ENCODE assay signal across 32 cellular contexts in the genomic region with DNA sequence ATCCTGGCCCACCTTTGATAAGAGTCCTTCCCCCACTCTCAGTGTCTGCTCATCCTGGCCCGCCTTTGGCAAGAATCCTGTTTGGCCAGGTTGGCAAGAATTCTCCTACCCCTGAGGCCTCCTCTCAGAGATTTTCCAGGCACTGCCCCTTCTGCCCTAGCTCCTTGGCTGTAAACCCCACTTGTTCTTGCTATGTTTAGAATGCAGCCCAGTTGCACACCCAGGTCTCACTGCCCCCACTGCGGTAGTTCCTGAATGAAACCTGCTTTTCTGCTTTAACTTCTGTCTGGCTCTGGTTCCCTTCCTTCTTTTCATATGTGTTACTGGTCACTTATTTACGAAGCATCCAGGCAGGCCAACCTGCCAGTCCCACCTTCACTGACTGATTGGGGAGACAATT.
"Had no signal": no experiment of that assay in that cellular context is flagged by ENCODE, and none has a peak within 500 bp of the region (broad histone marks: within the 10 kb centered on the region; RNA-seq: fewer than 3 reads in every experiment).

No MANE protein-coding gene starts in this region.

- DNase-seq: activated CD4-positive, alpha-beta T cell treated with anti-CD3 and anti-CD28 coated beads for 36 hours; activated CD4-positive, alpha-beta T cell treated with anti-CD3 and anti-CD28 coated beads, Interleukin-2, amount 10 ng/mL, durations not matched to agents 7 days and 5 days; activated CD4-positive, alpha-beta T cell treated with anti-CD3 and anti-CD28 coated beads, Interleukin-2, amount 50 U/mL, for 48 hours; activated CD8-positive, alpha-beta T cell treated with anti-CD3 and anti-CD28 coated beads, Interleukin-2, amount 10 ng/mL, durations not matched to agents 7 days and 5 days; activated gamma-delta T cell treated with Interleukin-2 at 50 U/mL for 16 hours; activated naive CD4-positive, alpha-beta T cell treated with anti-CD3 and anti-CD28 coated beads for 36 hours; activated T-cell treated with anti-CD3 and anti-CD28 coated beads, Interleukin-2, amount 50 U/mL, for 24 hours; adrenal gland; body of pancreas; MM.1S; MV-4-11; NCI-H1092; NCI-H1436 treated with DMSO at 0.1 percent for 48 hours; NCI-H1694 treated with DMSO at 0.1 percent for 48 hours; NCI-H2029; NCI-H345; NCI-H524 treated with DMSO at 0.1 percent for 48 hours; NK-92 treated with Interleukin-12 subunit alpha and Interleukin-12 subunit beta, amount 100 ng/mL, for 24 hours; PC-3; Peyer's patch; RPMI8226; SHP77 treated with DMSO at 0.1 percent for 48 hours; SK-N-SH had no signal

- ATAC-seq: activated CD4-positive, alpha-beta T cell treated with anti-CD3 and anti-CD28 coated beads for 36 hours; activated CD4-positive, CD25-positive, alpha-beta regulatory T cell treated with anti-CD3 and anti-CD28 coated beads, Interleukin-2, amount 50 U/mL, for 24 hours; activated CD8-positive, alpha-beta T cell treated with anti-CD3 and anti-CD28 coated beads, Interleukin-2, amount 10 ng/mL, durations not matched to agents 7 days and 5 days; activated naive CD4-positive, alpha-beta T cell treated with anti-CD3 and anti-CD28 coated beads, Interleukin-2, amount 50 U/mL, for 72 hours; body of pancreas; PC-3; WTC11 had no signal

- H3K36me3 ChIP-seq: adrenal gland, breast epithelium, Peyer's patch, SJSA1 had no signal

- H3K4me1 ChIP-seq: adrenal gland, breast epithelium, Peyer's patch, SJSA1 had no signal

- H3K36me3 Mint-ChIP-seq: activated naive CD4-positive, alpha-beta T cell treated with anti-CD3 and anti-CD28 coated beads, Interleukin-2, amount 50 U/mL, for 72 hours had no signal

- H3K27ac Mint-ChIP-seq: activated CD4-positive, alpha-beta T cell treated with anti-CD3 and anti-CD28 coated beads for 36 hours; activated CD4-positive, alpha-beta T cell treated with anti-CD3 and anti-CD28 coated beads, Interleukin-2, amount 10 ng/mL, durations not matched to agents 7 days and 5 days; activated CD8-positive, alpha-beta T cell treated with anti-CD3 and anti-CD28 coated beads, Interleukin-2, amount 10 ng/mL, durations not matched to agents 7 days and 5 days; activated naive CD4-positive, alpha-beta T cell treated with anti-CD3 and anti-CD28 coated beads for 36 hours; activated naive CD4-positive, alpha-beta T cell treated with anti-CD3 and anti-CD28 coated beads, Interleukin-2, amount 50 U/mL, for 72 hours; activated T-cell treated with anti-CD3 and anti-CD28 coated beads, Interleukin-2, amount 50 U/mL, for 24 hours; activated T-helper 2 cell treated with anti-CD3 and anti-CD28 coated beads, Interferon-gamma antibody, Interleukin-2, Interleukin-4, amounts not matched to agents 10 μg/mL and 5 μg/mL and 100 μg/mL, durations not matched to agents 14 hours and 24 hours and 36 hours; T-helper 1 cell treated with Interleukin-12 subunit alpha and Interleukin-12 subunit beta and Interleukin-4 antibody, amounts not matched to agents 30 μg/mL and 1 μg/mL, for 36 hours; T-helper 2 cell treated with Interferon-gamma antibody and Interleukin-4, amounts not matched to agents 5 μg/mL and 100 μg/mL, for 36 hours; WTC11 had no signal

- H3K4me3 ChIP-seq: adrenal gland, body of pancreas, breast epithelium, Peyer's patch, SJSA1 had no signal

- H3K27me3 Mint-ChIP-seq: activated CD4-positive, alpha-beta T cell treated with anti-CD3 and anti-CD28 coated beads for 36 hours; activated CD4-positive, alpha-beta T cell treated with anti-CD3 and anti-CD28 coated beads, Interleukin-2, amount 10 ng/mL, durations not matched to agents 7 days and 5 days; activated T-cell treated with anti-CD3 and anti-CD28 coated beads, Interleukin-2, amount 50 U/mL, for 24 hours had no signal

- H3K9me3 Mint-ChIP-seq: activated CD4-positive, alpha-beta T cell treated with anti-CD3 and anti-CD28 coated beads, Interleukin-2, amount 10 ng/mL, durations not matched to agents 7 days and 5 days; activated naive CD4-positive, alpha-beta T cell treated with anti-CD3 and anti-CD28 coated beads for 36 hours; activated T-cell treated with anti-CD3 and anti-CD28 coated beads, Interleukin-2, amount 50 U/mL, for 24 hours; activated T-helper 2 cell treated with anti-CD3 and anti-CD28 coated beads, Interferon-gamma antibody, Interleukin-2, Interleukin-4, amounts not matched to agents 10 μg/mL and 5 μg/mL and 100 μg/mL, durations not matched to agents 14 hours and 24 hours and 36 hours; T-helper 1 cell treated with Interleukin-12 subunit alpha and Interleukin-12 subunit beta and Interleukin-4 antibody, amounts not matched to agents 30 μg/mL and 1 μg/mL, for 36 hours; T-helper 2 cell treated with Interferon-gamma antibody and Interleukin-4, amounts not matched to agents 5 μg/mL and 100 μg/mL, for 36 hours had no signal

- H3K27me3 ChIP-seq: adrenal gland, body of pancreas, Peyer's patch, SJSA1 had no signal

- H3K4me1 Mint-ChIP-seq: activated CD4-positive, alpha-beta T cell treated with anti-CD3 and anti-CD28 coated beads for 36 hours; activated CD4-positive, alpha-beta T cell treated with anti-CD3 and anti-CD28 coated beads, Interleukin-2, amount 10 ng/mL, durations not matched to agents 7 days and 5 days; WTC11 had no signal

- H3K4me3 Mint-ChIP-seq: activated CD4-positive, alpha-beta T cell treated with anti-CD3 and anti-CD28 coated beads for 36 hours; activated CD4-positive, alpha-beta T cell treated with anti-CD3 and anti-CD28 coated beads, Interleukin-2, amount 10 ng/mL, durations not matched to agents 7 days and 5 days; activated CD8-positive, alpha-beta T cell treated with anti-CD3 and anti-CD28 coated beads, Interleukin-2, amount 10 ng/mL, durations not matched to agents 7 days and 5 days; activated naive CD4-positive, alpha-beta T cell treated with anti-CD3 and anti-CD28 coated beads for 36 hours; activated T-cell treated with anti-CD3 and anti-CD28 coated beads, Interleukin-2, amount 50 U/mL, for 24 hours; T-helper 1 cell treated with Interleukin-12 subunit alpha and Interleukin-12 subunit beta and Interleukin-4 antibody, amounts not matched to agents 30 μg/mL and 1 μg/mL, for 36 hours; T-helper 2 cell treated with Interferon-gamma antibody and Interleukin-4, amounts not matched to agents 5 μg/mL and 100 μg/mL, for 36 hours; WTC11 had no signal

- H3K27ac ChIP-seq: body of pancreas, breast epithelium, KMS-11, Peyer's patch, SJSA1 had no signal

- H3K9me3 ChIP-seq: adrenal gland, body of pancreas, breast epithelium, Peyer's patch, SK-N-SH had no signal
